In the genomic region with DNA sequence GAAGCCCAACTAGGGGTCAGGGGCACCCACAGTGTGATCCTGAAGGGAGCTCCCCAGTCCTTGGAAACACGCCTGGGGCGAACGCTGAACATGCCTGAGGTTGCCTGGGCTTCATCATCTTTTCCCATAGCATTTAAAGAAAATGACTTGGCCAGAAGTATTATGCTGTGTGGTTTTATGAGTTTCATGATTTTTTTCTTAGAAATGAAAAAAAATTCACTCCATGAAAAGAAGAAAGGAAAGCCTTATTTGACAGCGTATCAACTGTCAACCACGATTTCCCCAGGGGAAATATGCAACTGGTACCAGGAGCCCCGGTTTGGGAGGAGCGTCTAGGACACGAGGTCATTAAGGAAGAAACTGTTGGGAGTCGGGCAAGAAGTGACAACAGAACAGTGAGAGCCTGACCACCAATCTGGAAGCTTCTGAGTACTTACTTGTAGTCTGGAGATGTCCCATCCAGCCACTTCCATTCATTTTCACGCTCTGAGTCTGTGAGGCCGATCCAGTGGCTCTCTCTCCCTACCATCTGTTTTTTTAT, we compare ENCODE assay signal across 15 cellular contexts.
DNase-seq lines count a peak whose midpoint lies in the region; ATAC-seq and TF ChIP-seq lines count a peak whose summit lies in the region.
"Had no signal": no experiment of that assay in that cellular context is flagged by ENCODE, and none has a peak within 500 bp of the region (broad histone marks: within the 10 kb centered on the region; RNA-seq: fewer than 3 reads in every experiment).

No MANE protein-coding gene starts in this region.

- H3K27me3 ChIP-seq in A673 (replicated peaks; ENCODE audit: insufficient read depth, low read depth, low read length, poor library complexity), result no peaks in the 10 kb centered on the region
- H3K27me3 ChIP-seq in MG63, result no peaks in the 10 kb centered on the region

- no TSS peak for BruUV-seq in A673 (replicated peaks; lab: Mats Ljungman, UMichigan)

- H3K27me3 Mint-ChIP-seq in T-cell, result peaks cover 7 to 12% of the 10 kb centered on the region in 2 donors

- no peaks in the 10 kb centered on the region for H3K36me3 Mint-ChIP-seq in T-cell

- H3K27ac ChIP-seq in A673 (ENCODE audit: low read depth, low read length, poor library complexity, severe bottlenecking) (no peak overlapping the region), mesodermal cell (ENCODE audit: low read depth, low read length, severe bottlenecking) (peak overlapping the region; percentile 37)
- H3K27ac ChIP-seq: epithelial cell of prostate had no signal

- TF ChIP-seq CTCF in A673 (conservative IDR thresholded peaks at IDR 0.05; ENCODE audit: low read depth, low read length), result no peak

- no peaks in the 10 kb centered on the region for H3K9me3 Mint-ChIP-seq in T-cell

- no peak for ATAC-seq in GM19324 (IDR thresholded peaks at IDR 0.05; ENCODE audit: low FRiP score, unreplicated experiment)
- ATAC-seq in T-cell (replicated peaks in 1 of 4), result no peak
- ATAC-seq: HCT116 had no signal

- in situ Hi-C loops in KBM-7 (cut with MboI; ENCODE audit: low pct_unique_long_range_greater_than_20kb, low sequenced_read_pairs), result no loop called here

- POLR2A ChIA-PET in A673 (lab: Charles Lee; ENCODE audit: low non-redundant PET) (no interaction called here), T-cell (lab: Charles Lee) (no interaction called here)

- DNase-seq in A673 (ENCODE audit: low spot score) (peak; percentile 3), KBM-7 (peak; percentile 60), cerebellar cortex (ENCODE audit: low spot score) (peak; percentile 2), SKM-1 (lab: John Stamatoyannopoulos, UW; ENCODE audit: unreplicated experiment) (no peak), T-cell (no peak), MG63 (no peak)
- DNase-seq: activated CD8-positive, alpha-beta memory T cell treated with anti-CD3 and anti-CD28 coated beads for 24 hours; activated gamma-delta T cell treated with Interleukin-2 at 50 U/mL for 16 hours; DMS153; NCI-H2029 treated with DMSO at 0.1 percent for 48 hours; NK-92 treated with Interleukin-12 subunit alpha and Interleukin-12 subunit beta, amount 100 ng/mL, for 24 hours had no signal

- CTCF ChIA-PET in A673 (lab: Charles Lee) (no interaction called here), T-cell (lab: Charles Lee) (no interaction called here)

- no peak overlapping the region for H3K4me3 Mint-ChIP-seq in T-cell

- H3K4me1 Mint-ChIP-seq in T-cell, result no peaks in the 10 kb centered on the region

- H3K4me3 ChIP-seq in A673 (ENCODE audit: low read depth, low read length, poor library complexity, severe bottlenecking) (no peak overlapping the region), mesodermal cell (ENCODE audit: extremely low read depth, insufficient read depth, low read length, poor library complexity, severe bottlenecking) (no peak overlapping the region), MG63 (no peak overlapping the region)

- no peak overlapping the region for H3K27ac Mint-ChIP-seq in T-cell

- H3K4me1 ChIP-seq in A673 (ENCODE audit: insufficient read depth, low read length, poor library complexity, severe bottlenecking) (no peaks in the 10 kb centered on the region), mesodermal cell (ENCODE audit: control insufficient read depth, insufficient read depth, low read length, poor library complexity, severe bottlenecking) (peaks cover 29% of the 10 kb centered on the region)

- intact Hi-C loops in A673 (cut with micrococcal nuclease; ENCODE audit: unreplicated experiment), result no loop called here

- H3K36me3 ChIP-seq in A673 (ENCODE audit: insufficient read depth, low read length, poor library complexity, severe bottlenecking), result no peaks in the 10 kb centered on the region
- H3K36me3 ChIP-seq in mesodermal cell (ENCODE audit: control insufficient read depth, insufficient read depth, low read length), result peaks cover 73% of the 10 kb centered on the region
- no peaks in the 10 kb centered on the region; the same call in 1 of the 2 replicates for H3K36me3 ChIP-seq in MG63

- 78 to 87% methylated on average over 7 to 11 of the region's 11 CpGs for WGBS in mesodermal cell (ENCODE audit: insufficient coverage in 2 of 2), 2 experiments

- H3K9me3 ChIP-seq in A673 (ENCODE audit: low read depth, low read length, poor library complexity, severe bottlenecking) (no peaks in the 10 kb centered on the region), mesodermal cell (ENCODE audit: control insufficient read depth, low read length) (no peaks in the 10 kb centered on the region), MG63 (no peaks in the 10 kb centered on the region)

Comparison
In these comparisons a context has a peak if more than half of its experiments do, and no peak if none do; other contexts are left out.
1. DNase-seq: peak in A673 (single experiment), KBM-7 (single experiment) and cerebellar cortex (single experiment); none in SKM-1 (single experiment), T-cell (0 of 34) and MG63 (single experiment).